In genomic region chr4:183505556-183506388, GRCh38 we compare ENCODE assay signal across 8 cellular contexts. TPM values are rescaled to one million over a fixed set of nuclear protein-coding genes. Genes with fewer than 3 reads are reported as not detected.
DNase-seq lines count a peak whose midpoint lies in the region; ATAC-seq lines count a peak whose summit lies in the region.

No MANE protein-coding gene starts in this region.

- ATAC-seq in GM21423 (IDR thresholded peaks at IDR 0.05; ENCODE audit: unreplicated experiment) (peak; percentile 39), esophagus mucosa (peak; percentile 53)

- peaks cover 5% of the 10 kb centered on the region for H3K36me3 ChIP-seq in muscle layer of colon (ENCODE audit: insufficient read depth, low read length)

- no peaks in the 10 kb centered on the region for H3K9me3 ChIP-seq in muscle layer of colon (ENCODE audit: low read length)

- H3K27me3 ChIP-seq in muscle layer of colon (ENCODE audit: control insufficient read depth in 1 of 2, insufficient read depth in 2 of 2, low read length in 2 of 2): no peaks in the 10 kb centered on the region

- peak overlapping the region; percentile 96 for H3K27ac ChIP-seq in muscle layer of colon (ENCODE audit: low read depth, low read length)

- peak overlapping the region; percentile 72 to 99 for H3K4me3 ChIP-seq in muscle layer of colon (ENCODE audit: low read depth in 1 of 2, low read length in 2 of 2)

- DNase-seq in DMS153 (lab: John Stamatoyannopoulos, UW) (peak; percentile 63), HUDEP-2 (lab: John Stamatoyannopoulos, UW; ENCODE audit: unreplicated experiment in 76 of 76) (peak in 75 of 76 experiments; percentile 38 to 91 (median 74)), OCI-M1 (lab: John Stamatoyannopoulos, UW) (peak; percentile 94)
- peak; percentile 90 to 91 for DNase-seq in activated T-cell treated with anti-CD3 and anti-CD28 coated beads, Interleukin-2, amount 50 U/mL, for 48 hours
- peak; percentile 76 to 79 for DNase-seq in stimulated activated CD8-positive, alpha-beta memory T cell treated with anti-CD3 and anti-CD28 coated beads, Interleukin-7, amount 100 ng/mL, for 1 hour (ENCODE audit: low read depth in 2 of 2)

- peaks cover 15% of the 10 kb centered on the region for H3K4me1 ChIP-seq in muscle layer of colon (ENCODE audit: insufficient read depth, low read length)

- peak overlapping the region; percentile 58 for H3K9ac ChIP-seq in muscle layer of colon (ENCODE audit: low read length)

RNA-seq across cellular contexts. Expression of gene ING2, which starts 0.9 kb away (rescaled TPM):
- total RNA-seq in esophagus mucosa: 13.3 TPM

Comparison
In these comparisons a context has a peak if more than half of its experiments do, and no peak if none do; other contexts are left out.
1. Peak in every context shown above with its lines: DNase-seq, ATAC-seq, H3K4me3 ChIP-seq and H3K27ac ChIP-seq.